ENCODE assay signal across 8 cellular contexts in the genomic region with DNA sequence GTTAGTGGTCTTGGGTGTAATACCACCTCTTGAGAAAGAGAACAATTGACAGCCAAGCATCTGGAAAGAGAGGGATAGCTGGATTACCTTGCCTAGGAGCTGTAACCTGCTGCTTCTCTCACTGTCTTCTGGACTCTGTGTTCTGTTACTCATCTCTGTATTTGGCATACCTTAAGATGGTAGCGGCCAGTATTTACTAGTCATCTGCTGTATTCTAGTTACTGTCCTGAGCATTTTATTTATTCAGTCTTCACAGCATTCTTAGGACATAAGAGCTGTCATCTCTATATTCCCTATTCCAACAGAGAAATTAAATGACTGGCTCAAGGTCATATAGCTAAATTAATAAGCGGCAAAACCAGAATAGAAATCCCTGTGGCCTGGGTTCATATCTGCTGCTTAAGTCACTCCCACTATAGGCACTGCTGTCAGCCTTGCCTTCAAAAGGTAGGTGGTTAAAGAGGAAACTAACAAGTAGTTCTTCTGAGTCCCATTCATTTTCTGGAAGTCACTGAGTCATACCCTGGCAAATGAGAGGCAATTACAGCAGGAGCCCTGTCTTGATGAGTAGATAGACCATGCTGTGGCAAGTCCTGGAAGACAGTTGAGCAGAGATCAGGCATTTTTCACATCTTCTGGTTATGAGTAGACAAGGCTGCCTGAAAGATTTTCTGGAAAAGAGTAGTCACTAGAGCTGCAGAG.
A peak's percentile ranks its signal among the peaks of the same experiment; 100 is the strongest.
DNase-seq lines count a peak whose midpoint lies in the region; ATAC-seq and TF ChIP-seq lines count a peak whose summit lies in the region.

No MANE protein-coding gene starts in this region.

- no peaks in the 10 kb centered on the region for H3K9me3 ChIP-seq in neutrophil

- H3K4me1 ChIP-seq in neutrophil (ENCODE audit: control insufficient read depth in 1 of 2, insufficient read depth in 1 of 2, low read depth in 1 of 2, low read length in 1 of 2), result peaks cover 48 to 50% of the 10 kb centered on the region in 2 experiments

- H3K27me3 ChIP-seq in neutrophil, result no peaks in the 10 kb centered on the region

- ATAC-seq in GM18520 (IDR thresholded peaks at IDR 0.05; ENCODE audit: unreplicated experiment) (peak; percentile 15), HG03025 (IDR thresholded peaks at IDR 0.05; ENCODE audit: low FRiP score, unreplicated experiment) (no peak)

- no peak overlapping the region for H3K4me3 ChIP-seq in neutrophil (ENCODE audit: low read depth in 1 of 2, low read length in 1 of 2)

- peak overlapping the region; percentile 62 for H3K27ac ChIP-seq in neutrophil

- DNase-seq in NOMO-1 treated with dmso at 0.1 percent for 144 hours (lab: John Stamatoyannopoulos, UW; ENCODE audit: unreplicated experiment), result peak; percentile 58
- DNase-seq in dedifferentiated amniotic fluid mesenchymal stem cell (ENCODE audit: extremely low spot score), result peak; percentile 26
- DNase-seq in T-helper 9 cell, result no peak
- no peak for DNase-seq in NCI-H2171 treated with DMSO at 0.1 percent for 48 hours (lab: John Stamatoyannopoulos, UW)
- DNase-seq in GM13976 (ENCODE audit: low spot score), result no peak

- TF ChIP-seq CTCF in neutrophil (IDR thresholded peaks at IDR 0.05) (no peak), GM13976 (IDR thresholded peaks at IDR 0.05; ENCODE audit: borderline replicate concordance, control extremely low read depth, extremely low read depth, insufficient read depth, missing control alignments) (no peak)

- peaks cover 34% of the 10 kb centered on the region for H3K36me3 ChIP-seq in neutrophil

- in situ Hi-C loops in GM13976 (cut with MboI; ENCODE audit: low sequenced_read_pairs, unreplicated experiment), result loop anchor here (10.0 kb wide), 1 partner anchor 109 kb away; no protein-coding TSS in a partner anchor

Comparison
In these comparisons a context has a peak if more than half of its experiments do, and no peak if none do; other contexts are left out.
1. DNase-seq: peak in NOMO-1 treated with dmso at 0.1 percent for 144 hours (single experiment) and dedifferentiated amniotic fluid mesenchymal stem cell (single experiment); none in T-helper 9 cell (single experiment), NCI-H2171 treated with DMSO at 0.1 percent for 48 hours (single experiment) and GM13976 (single experiment).